Comparison of ENCODE assay signal across 16 cellular contexts in the genomic region with DNA sequence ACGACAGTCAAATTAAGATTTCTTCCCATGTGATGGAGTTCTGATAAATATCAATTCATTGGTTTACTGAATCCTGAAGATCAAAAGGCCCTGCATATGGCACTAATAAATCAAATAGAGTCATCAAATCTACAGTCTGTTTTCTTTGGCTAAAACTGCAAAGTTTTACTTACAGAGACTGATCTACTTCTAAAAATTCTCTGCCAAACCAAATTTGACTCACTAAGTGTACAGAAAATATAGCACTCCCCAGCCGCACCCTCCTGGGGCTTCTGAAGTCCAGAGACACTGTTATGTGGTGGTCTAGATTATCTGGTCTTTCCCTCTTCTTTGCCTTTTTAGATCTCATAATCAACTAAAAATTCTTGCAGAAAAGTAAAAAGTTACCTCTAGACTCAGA.
DNase-seq lines count a peak whose midpoint lies in the region; TF ChIP-seq lines count a peak whose summit lies in the region.
"Had no signal": no experiment of that assay in that cellular context is flagged by ENCODE, and none has a peak within 500 bp of the region (broad histone marks: within the 10 kb centered on the region; RNA-seq: fewer than 3 reads in every experiment).

No MANE protein-coding gene starts in this region.

- H3K4me2 ChIP-seq in SK-N-SH (no peak overlapping the region), fibroblast of lung (ENCODE audit: extremely low read depth, insufficient read depth, low read length) (no peak overlapping the region)
- H3K4me2 ChIP-seq: BLaER1 had no signal

- no peak overlapping the region for H3K4me3 Mint-ChIP-seq in nephron progenitor cell
- H3K4me3 Mint-ChIP-seq: IgD-negative memory B cell had no signal

- H3K4me3 ChIP-seq in SK-N-SH (ENCODE audit: low read depth in 2 of 2, low read length in 1 of 2), result no peak overlapping the region
- H3K4me3 ChIP-seq in fibroblast of lung (replicated peaks in 1 of 4; ENCODE audit: control extremely low read depth in 1 of 4, insufficient read depth in 1 of 4, low read depth in 3 of 4, low read length in 4 of 4), result no peak overlapping the region
- H3K4me3 ChIP-seq: BLaER1 had no signal

- WGBS in SK-N-SH (ENCODE audit: low lambda C conversion rate), result 58% methylated on average over 2 of the region's 2 CpGs

- H3K4me1 ChIP-seq in SK-N-SH (ENCODE audit: control insufficient read depth in 1 of 2, insufficient read depth in 2 of 2, low read depth in 1 of 2, low read length in 1 of 2) (no peaks in the 10 kb centered on the region; a peak in 1 of 4 replicates), fibroblast of lung (ENCODE audit: control insufficient read depth, extremely low read depth, insufficient read depth, low read length) (peaks cover 3% of the 10 kb centered on the region)
- H3K4me1 ChIP-seq: BLaER1 had no signal

- H2AFZ ChIP-seq in SK-N-SH (ENCODE audit: low read depth), result no peak overlapping the region
- H2AFZ ChIP-seq in fibroblast of lung (ENCODE audit: low read length), result no peak overlapping the region

- H3K9me3 Mint-ChIP-seq in nephron progenitor cell, result peaks cover 15% of the 10 kb centered on the region
- H3K9me3 Mint-ChIP-seq: CD4-positive, alpha-beta memory T cell; IgD-negative memory B cell had no signal

- peaks cover 30% of the 10 kb centered on the region for H3K36me3 Mint-ChIP-seq in nephron progenitor cell (ENCODE audit: low read depth)

- CTCF ChIA-PET in SK-N-SH (lab: Yijun Ruan, JAX), result no interaction called here

- POLR2A ChIA-PET in SK-N-SH (lab: Yijun Ruan, JAX), result no interaction called here

- no peak for TF ChIP-seq CTCF in SK-N-SH (IDR thresholded peaks at IDR 0.05)
- TF ChIP-seq CTCF in fibroblast of lung (conservative IDR thresholded peaks at IDR 0.05 in 1 of 2, IDR thresholded peaks at IDR 0.05 in 1 of 2; ENCODE audit: low read depth in 1 of 2, low read length in 2 of 2), result no peak
- TF ChIP-seq CTCF in nephron progenitor cell (IDR thresholded peaks at IDR 0.05), result no peak

- no peaks in the 10 kb centered on the region for H3K9me2 ChIP-seq in SK-N-SH

- H4K20me1 ChIP-seq in SK-N-SH (ENCODE audit: insufficient read depth), result no peaks in the 10 kb centered on the region
- peaks cover 2% of the 10 kb centered on the region for H4K20me1 ChIP-seq in fibroblast of lung (ENCODE audit: control insufficient read depth, extremely low read depth, insufficient read depth, low read length)
- H4K20me1 ChIP-seq: BLaER1 had no signal

- H3K27me3 ChIP-seq in SK-N-SH (ENCODE audit: insufficient read depth) (no peaks in the 10 kb centered on the region), fibroblast of lung (ENCODE audit: control insufficient read depth, insufficient read depth, low read length) (no peaks in the 10 kb centered on the region)
- H3K27me3 ChIP-seq: BLaER1 had no signal

- no peaks in the 10 kb centered on the region for H3K79me2 ChIP-seq in SK-N-SH (ENCODE audit: insufficient read depth)
- H3K79me2 ChIP-seq in fibroblast of lung (ENCODE audit: control insufficient read depth, insufficient read depth, low read length), result no peaks in the 10 kb centered on the region

- H3F3A ChIP-seq in SK-N-SH (replicated peaks; ENCODE audit: insufficient read depth), result no peaks in the 10 kb centered on the region

- H3K27me3 Mint-ChIP-seq in nephron progenitor cell (ENCODE audit: low read depth, poor library complexity), result no peaks in the 10 kb centered on the region
- H3K27me3 Mint-ChIP-seq: CD4-positive, alpha-beta memory T cell had no signal

- no peak overlapping the region for H3K9ac ChIP-seq in SK-N-SH
- H3K9ac ChIP-seq in fibroblast of lung (ENCODE audit: insufficient read depth, low read length), result no peak overlapping the region
- H3K9ac ChIP-seq: BLaER1 had no signal

- H3K9me3 ChIP-seq in SK-N-SH, result no peaks in the 10 kb centered on the region
- no peaks in the 10 kb centered on the region for H3K9me3 ChIP-seq in fibroblast of lung (ENCODE audit: control insufficient read depth, insufficient read depth, low read depth, low read length)
- H3K9me3 ChIP-seq: BLaER1, Caco-2 had no signal

- no peak for TF ChIP-seq EP300 in SK-N-SH (IDR thresholded peaks at IDR 0.05; ENCODE audit: borderline replicate concordance in 1 of 2, low read depth in 1 of 2, low read length in 1 of 2)

- H3K36me3 ChIP-seq in SK-N-SH (replicated peaks in 1 of 2; ENCODE audit: control insufficient read depth in 1 of 2, insufficient read depth in 2 of 2, low read length in 1 of 2) (no peaks in the 10 kb centered on the region), fibroblast of lung (ENCODE audit: control insufficient read depth, insufficient read depth, low read length) (no peaks in the 10 kb centered on the region)
- H3K36me3 ChIP-seq: BLaER1 had no signal

- peak overlapping the region; percentile 82 for H3K27ac Mint-ChIP-seq in nephron progenitor cell
- H3K27ac Mint-ChIP-seq: IgD-negative memory B cell had no signal

- no peak overlapping the region for H3K27ac ChIP-seq in SK-N-SH (ENCODE audit: low read depth in 2 of 2, low read length in 1 of 2)
- no peak overlapping the region for H3K27ac ChIP-seq in fibroblast of lung (ENCODE audit: insufficient read depth, low read length)
- H3K27ac ChIP-seq: BLaER1 had no signal

- DNase-seq in NCI-H446 treated with DMSO at 0.1 percent for 48 hours (lab: John Stamatoyannopoulos, UW) (peak; percentile 77), SK-N-SH (no peak), fibroblast of lung (ENCODE audit: low read depth in 2 of 2) (peak; percentile 16 to 30), nephron progenitor cell (no peak), EL (no peak), GM19238 (ENCODE audit: insufficient read length, low spot score) (no peak), NCI-H1105 treated with DMSO at 0.1 percent for 48 hours (lab: John Stamatoyannopoulos, UW) (no peak)
- DNase-seq: Caco-2; CD4-positive, alpha-beta memory T cell; DMS153; Karpas-422; NCI-H1417 treated with DMSO at 0.1 percent for 48 hours; NCI-H187; NCI-H510A had no signal

- H3K4me1 Mint-ChIP-seq in nephron progenitor cell, result peaks cover 84% of the 10 kb centered on the region

- no peak for TF ChIP-seq RAD21 in SK-N-SH (IDR thresholded peaks at IDR 0.05; ENCODE audit: low read length)

TF ChIP-seq in SK-N-SH, 30 proteins besides CTCF, POLR2A, EP300 and RAD21 (continues in another document):
- TF ChIP-seq RCOR1 (IDR thresholded peaks at IDR 0.05; ENCODE audit: low read length) (no peak), TCF12 (IDR thresholded peaks at IDR 0.05) (peak; percentile 27; the same call in 1 of the 2 replicates), NRF1 (IDR thresholded peaks at IDR 0.05; ENCODE audit: low read depth, low read length) (no peak), RXRA (IDR thresholded peaks at IDR 0.05; ENCODE audit: borderline replicate concordance, low read depth) (no peak), ELF1 (IDR thresholded peaks at IDR 0.05) (no peak), POLR2AphosphoS5 (IDR thresholded peaks at IDR 0.05; ENCODE audit: low read depth, low read length) (no peak), GATA2 (CRISPR knock-in tag; IDR thresholded peaks at IDR 0.05) (no peak), NFIC (IDR thresholded peaks at IDR 0.05; ENCODE audit: borderline replicate concordance) (peak; percentile 49; the same call in 1 of the 2 replicates), MXI1 (IDR thresholded peaks at IDR 0.05; ENCODE audit: low read depth, low read length) (no peak), CHD2 (IDR thresholded peaks at IDR 0.05; ENCODE audit: low read length, partially characterized antibody) (no peak)
- TF ChIP-seq, protein P1, sequence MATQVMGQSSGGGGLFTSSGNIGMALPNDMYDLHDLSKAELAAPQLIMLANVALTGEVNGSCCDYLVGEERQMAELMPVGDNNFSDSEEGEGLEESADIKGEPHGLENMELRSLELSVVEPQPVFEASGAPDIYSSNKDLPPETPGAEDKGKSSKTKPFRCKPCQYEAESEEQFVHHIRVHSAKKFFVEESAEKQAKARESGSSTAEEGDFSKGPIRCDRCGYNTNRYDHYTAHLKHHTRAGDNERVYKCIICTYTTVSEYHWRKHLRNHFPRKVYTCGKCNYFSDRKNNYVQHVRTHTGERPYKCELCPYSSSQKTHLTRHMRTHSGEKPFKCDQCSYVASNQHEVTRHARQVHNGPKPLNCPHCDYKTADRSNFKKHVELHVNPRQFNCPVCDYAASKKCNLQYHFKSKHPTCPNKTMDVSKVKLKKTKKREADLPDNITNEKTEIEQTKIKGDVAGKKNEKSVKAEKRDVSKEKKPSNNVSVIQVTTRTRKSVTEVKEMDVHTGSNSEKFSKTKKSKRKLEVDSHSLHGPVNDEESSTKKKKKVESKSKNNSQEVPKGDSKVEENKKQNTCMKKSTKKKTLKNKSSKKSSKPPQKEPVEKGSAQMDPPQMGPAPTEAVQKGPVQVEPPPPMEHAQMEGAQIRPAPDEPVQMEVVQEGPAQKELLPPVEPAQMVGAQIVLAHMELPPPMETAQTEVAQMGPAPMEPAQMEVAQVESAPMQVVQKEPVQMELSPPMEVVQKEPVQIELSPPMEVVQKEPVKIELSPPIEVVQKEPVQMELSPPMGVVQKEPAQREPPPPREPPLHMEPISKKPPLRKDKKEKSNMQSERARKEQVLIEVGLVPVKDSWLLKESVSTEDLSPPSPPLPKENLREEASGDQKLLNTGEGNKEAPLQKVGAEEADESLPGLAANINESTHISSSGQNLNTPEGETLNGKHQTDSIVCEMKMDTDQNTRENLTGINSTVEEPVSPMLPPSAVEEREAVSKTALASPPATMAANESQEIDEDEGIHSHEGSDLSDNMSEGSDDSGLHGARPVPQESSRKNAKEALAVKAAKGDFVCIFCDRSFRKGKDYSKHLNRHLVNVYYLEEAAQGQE (IDR thresholded peaks at IDR 0.05; ENCODE audit: low read depth, low read length), result no peak
- TF ChIP-seq, protein P2, sequence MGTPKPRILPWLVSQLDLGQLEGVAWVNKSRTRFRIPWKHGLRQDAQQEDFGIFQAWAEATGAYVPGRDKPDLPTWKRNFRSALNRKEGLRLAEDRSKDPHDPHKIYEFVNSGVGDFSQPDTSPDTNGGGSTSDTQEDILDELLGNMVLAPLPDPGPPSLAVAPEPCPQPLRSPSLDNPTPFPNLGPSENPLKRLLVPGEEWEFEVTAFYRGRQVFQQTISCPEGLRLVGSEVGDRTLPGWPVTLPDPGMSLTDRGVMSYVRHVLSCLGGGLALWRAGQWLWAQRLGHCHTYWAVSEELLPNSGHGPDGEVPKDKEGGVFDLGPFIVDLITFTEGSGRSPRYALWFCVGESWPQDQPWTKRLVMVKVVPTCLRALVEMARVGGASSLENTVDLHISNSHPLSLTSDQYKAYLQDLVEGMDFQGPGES (IDR thresholded peaks at IDR 0.05; ENCODE audit: low read depth, low read length), result no peak
- TF ChIP-seq, protein P3, sequence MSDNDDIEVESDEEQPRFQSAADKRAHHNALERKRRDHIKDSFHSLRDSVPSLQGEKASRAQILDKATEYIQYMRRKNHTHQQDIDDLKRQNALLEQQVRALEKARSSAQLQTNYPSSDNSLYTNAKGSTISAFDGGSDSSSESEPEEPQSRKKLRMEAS (IDR thresholded peaks at IDR 0.05; ENCODE audit: low read depth), result no peak

Comparison
In these comparisons a context has a peak if more than half of its experiments do, and no peak if none do; other contexts are left out.
1. DNase-seq: peak in NCI-H446 treated with DMSO at 0.1 percent for 48 hours (single experiment) and fibroblast of lung (2 of 2); none in SK-N-SH (single experiment), nephron progenitor cell (single experiment), EL (single experiment), GM19238 (single experiment) and NCI-H1105 treated with DMSO at 0.1 percent for 48 hours (single experiment).